Comparison of ENCODE assay signal across 8 cellular contexts in genomic region chr6:35240838-35241801, GRCh38. TPM values are rescaled to one million over a fixed set of nuclear protein-coding genes. Genes with fewer than 3 reads are reported as not detected.
DNase-seq lines count a peak whose midpoint lies in the region; ATAC-seq, FAIRE-seq and TF ChIP-seq lines count a peak whose summit lies in the region.

No MANE protein-coding gene starts in this region.

- ATAC-seq in DND-41 (ENCODE audit: insufficient read depth, low read depth), result peak; percentile 88
- peak; percentile 92 for ATAC-seq in Panc1
- no peak for ATAC-seq in HG02623 (IDR thresholded peaks at IDR 0.05; ENCODE audit: unreplicated experiment)

- H3K9ac ChIP-seq in DND-41 (ENCODE audit: low read depth, low read length), result no peak overlapping the region

- POLR2A ChIA-PET in Panc1 (lab: Charles Lee), result no interaction called here

- no peak for TF ChIP-seq EP300 in suprapubic skin (IDR thresholded peaks at IDR 0.05)

- H3K4me3 ChIP-seq in DND-41 (ENCODE audit: low read depth in 1 of 2, low read length in 2 of 2) (no peak overlapping the region), Panc1 (ENCODE audit: low read depth in 2 of 2, low read length in 2 of 2) (no peak overlapping the region), neutrophil (ENCODE audit: low read depth in 1 of 2, low read length in 1 of 2) (no peak overlapping the region), suprapubic skin (no peak overlapping the region)

- H3K79me2 ChIP-seq in DND-41 (ENCODE audit: insufficient read depth, low read length), result no peaks in the 10 kb centered on the region

- H3K36me3 ChIP-seq in DND-41 (ENCODE audit: insufficient read depth, low read length) (peaks cover 17% of the 10 kb centered on the region), Panc1 (ENCODE audit: control insufficient read depth, insufficient read depth, low read length) (no peaks in the 10 kb centered on the region), neutrophil (no peaks in the 10 kb centered on the region), suprapubic skin (peaks cover 16% of the 10 kb centered on the region)

- DNase-seq in DND-41 (peak; percentile 72), HTR-8/SVneo (ENCODE audit: insufficient read length, low spot score) (peak; percentile 89), Panc1 (ENCODE audit: low read depth, low spot score) (no peak), activated T-helper 1 cell treated with Interleukin-2 at 50 U/mL for 16 hours (ENCODE audit: low read depth) (peak; percentile 40), fibroblast of the conjunctiva (ENCODE audit: low read depth) (peak; percentile 18), suprapubic skin (ENCODE audit: low spot score in 2 of 2) (no peak)

- no TSS peak for BruUV-seq in Panc1 (replicated peaks; lab: Mats Ljungman, UMichigan)

- no peak overlapping the region for H3K4me2 ChIP-seq in DND-41 (ENCODE audit: insufficient read depth, low read length)

- no peak overlapping the region for H2AFZ ChIP-seq in DND-41 (ENCODE audit: low read depth, low read length)

- peak; percentile 92 for FAIRE-seq in HTR-8/SVneo (lab: Jason Lieb, UNC)

- intact Hi-C loops in Panc1 (cut with micrococcal nuclease; ENCODE audit: unreplicated experiment), result loop anchor here (2.0 kb wide), 1 partner anchor 94 kb away; no protein-coding TSS in a partner anchor

- CTCF ChIA-PET in Panc1 (lab: Charles Lee), result interaction anchor here (0.5 to 1.8 kb wide), 9 partner anchors 18 to 1078 kb away, joined by 3 to 13 read pairs (median 3); partner anchors contain the start of gene ZNF76

- TF ChIP-seq CTCF in DND-41 (IDR thresholded peaks at IDR 0.05; ENCODE audit: borderline replicate concordance, extremely low read depth, low read length, poor library complexity, severe bottlenecking) (peak; percentile 99), Panc1 (IDR thresholded peaks at IDR 0.05) (peak; percentile 98), neutrophil (IDR thresholded peaks at IDR 0.05) (peak; percentile 83), suprapubic skin (IDR thresholded peaks at IDR 0.05) (peak; percentile 63 to 90)

- H3K4me1 ChIP-seq in DND-41 (ENCODE audit: insufficient read depth, low read length) (no peaks in the 10 kb centered on the region), Panc1 (ENCODE audit: control insufficient read depth, insufficient read depth, low read length) (peaks cover 2% of the 10 kb centered on the region), neutrophil (ENCODE audit: control insufficient read depth in 1 of 2, insufficient read depth in 1 of 2, low read depth in 1 of 2, low read length in 1 of 2) (no peaks in the 10 kb centered on the region), suprapubic skin (no peaks in the 10 kb centered on the region)

- peaks cover 42% of the 10 kb centered on the region for H4K20me1 ChIP-seq in DND-41 (ENCODE audit: insufficient read depth, low read length)

- no peak for TF ChIP-seq POLR2A in suprapubic skin (IDR thresholded peaks at IDR 0.05)

- no peaks in the 10 kb centered on the region for H3K9me3 ChIP-seq in DND-41 (ENCODE audit: insufficient read depth, low read length, severe bottlenecking)
- H3K9me3 ChIP-seq in Panc1 (ENCODE audit: control insufficient read depth, insufficient read depth, low read depth, low read length), result no peaks in the 10 kb centered on the region
- no peaks in the 10 kb centered on the region for H3K9me3 ChIP-seq in neutrophil
- H3K9me3 ChIP-seq in suprapubic skin, result no peaks in the 10 kb centered on the region

- H3K27me3 ChIP-seq in DND-41 (ENCODE audit: insufficient read depth, low read length, poor library complexity) (no peaks in the 10 kb centered on the region), Panc1 (ENCODE audit: control insufficient read depth, insufficient read depth, low read length) (no peaks in the 10 kb centered on the region), neutrophil (no peaks in the 10 kb centered on the region), suprapubic skin (no peaks in the 10 kb centered on the region)

- in situ Hi-C loops in Panc1 (cut with HindIII; ENCODE audit: low pct_unique_long_range_greater_than_20kb, low sequenced_read_pairs), result no loop called here

- H3K27ac ChIP-seq in DND-41 (ENCODE audit: low read length) (no peak overlapping the region), Panc1 (ENCODE audit: low read length) (no peak overlapping the region), neutrophil (no peak overlapping the region), suprapubic skin (no peak overlapping the region)

- WGBS in suprapubic skin, result 47% methylated on average over 11 of the region's 12 CpGs

RNA-seq across cellular contexts. Expression of gene ZNF76, which starts 18.4 kb away (rescaled TPM):
- total RNA-seq in Panc1 (2021; ENCODE audit: unreplicated experiment) (41.5 TPM), suprapubic skin (10 to 100 TPM; 19.6 to 52.5 (median 27.5) TPM)
- 43.6 TPM for polyA plus RNA-seq in Panc1 (2012; ENCODE audit: insufficient read length)

RNA-seq across cellular contexts. Expression of gene SCUBE3, which starts 27.4 kb away (rescaled TPM):
- total RNA-seq in Panc1 (2021; ENCODE audit: unreplicated experiment) (1.6 TPM), suprapubic skin (1 to 10 TPM in 1 of 4 donors, under 1 TPM in 3; 0.23 to 1.1 (median 0.73) TPM)
- 3.1 TPM for polyA plus RNA-seq in Panc1 (2012; ENCODE audit: insufficient read length)

RNA-seq across cellular contexts. Expression of gene DEF6, which starts 56.5 kb away (rescaled TPM):
- total RNA-seq in Panc1 (2021; ENCODE audit: unreplicated experiment) (0.59 TPM), suprapubic skin (10 to 100 TPM; 28.0 to 99.9 (median 35.5) TPM)
- polyA plus RNA-seq in Panc1 (2012; ENCODE audit: insufficient read length), result not detected

Comparison
In these comparisons a context has a peak if more than half of its experiments do, and no peak if none do; other contexts are left out.
1. DNase-seq: peak in DND-41 (single experiment), HTR-8/SVneo (single experiment), activated T-helper 1 cell treated with Interleukin-2 at 50 U/mL for 16 hours (single experiment) and fibroblast of the conjunctiva (single experiment); none in Panc1 (single experiment) and suprapubic skin (0 of 2).
2. RNA of gene DEF6, which starts 56.5 kb away (total RNA-seq): 28.0 to 99.9 TPM in suprapubic skin; 0.59 TPM in Panc1 (single experiment); every median in the first group is over 10 times any median in the second.
3. Peak in every context shown above with its lines, with median percentiles within 50 percentile points of each other: CTCF ChIP-seq.